In genomic region chr2:12169060-12169406, GRCh38 we compare ENCODE assay signal across 8 cellular contexts.
A peak's percentile ranks its signal among the peaks of the same experiment; 100 is the strongest.
DNase-seq lines count a peak whose midpoint lies in the region; ATAC-seq and TF ChIP-seq lines count a peak whose summit lies in the region.

No MANE protein-coding gene starts in this region.

- TF ChIP-seq CTCF in neural crest cell (conservative IDR thresholded peaks at IDR 0.05) (no peak), progenitor cell of endocrine pancreas (IDR thresholded peaks at IDR 0.05; ENCODE audit: unreplicated experiment) (no peak)

- H3K9ac ChIP-seq in BLaER1 = peak overlapping the region; percentile 73

- no peak for ATAC-seq in HG02798 (IDR thresholded peaks at IDR 0.05; ENCODE audit: poor library complexity, unreplicated experiment)

- peak overlapping the region; percentile 57 for H3K4me3 ChIP-seq in BLaER1

- H3K36me3 Mint-ChIP-seq in neural crest cell (ENCODE audit: low read depth) (no peaks in the 10 kb centered on the region), progenitor cell of endocrine pancreas (ENCODE audit: insufficient read depth) (no peaks in the 10 kb centered on the region)

- DNase-seq in M059J (ENCODE audit: low read depth) (peak; percentile 93), epithelial cell of prostate (ENCODE audit: low read depth, low spot score) (no peak), neural crest cell (ENCODE audit: low read depth, low spot score) (no peak), progenitor cell of endocrine pancreas (ENCODE audit: low spot score, unreplicated experiment) (no peak), NCI-H1436 (lab: John Stamatoyannopoulos, UW) (no peak), NCI-H510A (lab: John Stamatoyannopoulos, UW) (no peak)

- H3K27me3 ChIP-seq in BLaER1 = no peaks in the 10 kb centered on the region

- H3K27ac ChIP-seq in BLaER1 = peak overlapping the region; percentile 90
- peak overlapping the region; percentile 56 for H3K27ac ChIP-seq in epithelial cell of prostate

- H3K4me3 Mint-ChIP-seq in neural crest cell (peak overlapping the region; percentile 8), progenitor cell of endocrine pancreas (ENCODE audit: low read depth) (no peak overlapping the region)

- peaks cover 80% of the 10 kb centered on the region for H3K4me1 ChIP-seq in BLaER1

- H3K9me3 Mint-ChIP-seq in neural crest cell = no peaks in the 10 kb centered on the region
- no peaks in the 10 kb centered on the region for H3K9me3 Mint-ChIP-seq in progenitor cell of endocrine pancreas (ENCODE audit: low read depth)

- H3K27me3 Mint-ChIP-seq in neural crest cell (ENCODE audit: low read depth) = no peaks in the 10 kb centered on the region
- H3K27me3 Mint-ChIP-seq in progenitor cell of endocrine pancreas = no peaks in the 10 kb centered on the region

- H3K27ac Mint-ChIP-seq in neural crest cell (ENCODE audit: unreplicated experiment) (peak overlapping the region; percentile 7), progenitor cell of endocrine pancreas (no peak overlapping the region)

- H3K4me1 Mint-ChIP-seq in neural crest cell = peaks cover 28% of the 10 kb centered on the region
- H3K4me1 Mint-ChIP-seq in progenitor cell of endocrine pancreas (ENCODE audit: low read depth) = peaks cover 17% of the 10 kb centered on the region

- H4K20me1 ChIP-seq in BLaER1 = no peaks in the 10 kb centered on the region

- peak overlapping the region; percentile 90 for H3K4me2 ChIP-seq in BLaER1

- no peaks in the 10 kb centered on the region for H3K36me3 ChIP-seq in BLaER1

- peaks cover 21% of the 10 kb centered on the region; the same call in 1 of the 2 replicates for H3K9me3 ChIP-seq in BLaER1
